ENCODE assay signal across 8 cellular contexts in genomic region chr7:64625114-64626082, GRCh38. TPM values are rescaled to one million over a fixed set of nuclear protein-coding genes. Genes with fewer than 3 reads are reported as not detected.
DNase-seq lines count a peak whose midpoint lies in the region; ATAC-seq and TF ChIP-seq lines count a peak whose summit lies in the region.

No MANE protein-coding gene starts in this region.

- TF ChIP-seq POLR2A in HCT116 (IDR thresholded peaks at IDR 0.05; ENCODE audit: borderline replicate concordance, extremely low read depth, insufficient read depth, insufficient read length), result no peak

- WGBS in liver, result 27% methylated on average over 12 of the region's 12 CpGs

- no peaks in the 10 kb centered on the region for H3K4me1 Mint-ChIP-seq in CD8-positive, alpha-beta T cell (ENCODE audit: low read depth)
- H3K4me1 Mint-ChIP-seq in activated T-helper 2 cell treated with anti-CD3 and anti-CD28 coated beads, Interferon-gamma antibody, Interleukin-2, Interleukin-4, amounts not matched to agents 10 μg/mL and 5 μg/mL and 100 μg/mL, durations not matched to agents 14 hours and 24 hours and 36 hours (ENCODE audit: low read depth), result no peaks in the 10 kb centered on the region

- peak; percentile 42 for TF ChIP-seq RAD21 in HCT116 (IDR thresholded peaks at IDR 0.05; ENCODE audit: low read depth)
- peak; percentile 82 to 85 for TF ChIP-seq RAD21 in liver (IDR thresholded peaks at IDR 0.05)

- H3K9me3 ChIP-seq in CD8-positive, alpha-beta T cell (ENCODE audit: low read length), result no peaks in the 10 kb centered on the region
- H3K9me3 ChIP-seq in HCT116 (ENCODE audit: control insufficient read depth in 1 of 2, insufficient read depth in 1 of 2, low read depth in 1 of 2, low read length in 2 of 2) (no peaks in the 10 kb centered on the region), liver (ENCODE audit: control insufficient read depth in 4 of 4, low read length in 3 of 4) (peaks cover 0 to 7% (median under 1%) of the 10 kb centered on the region in 4 donors)

- H3K9ac ChIP-seq in HCT116 (ENCODE audit: low read length) (no peak overlapping the region), liver (ENCODE audit: low read depth in 1 of 2, low read length in 2 of 2) (no peak overlapping the region)

- H3K27me3 ChIP-seq in CD8-positive, alpha-beta T cell (ENCODE audit: insufficient read depth, low read length), result no peaks in the 10 kb centered on the region
- no peaks in the 10 kb centered on the region for H3K27me3 ChIP-seq in HCT116 (ENCODE audit: insufficient read depth, low read length)
- H3K27me3 ChIP-seq in liver (ENCODE audit: control insufficient read depth in 4 of 4, insufficient read depth in 4 of 4, low read length in 3 of 4), result no peaks in the 10 kb centered on the region

- POLR2A ChIA-PET in CD8-positive, alpha-beta T cell (lab: Charles Lee), result no interaction called here
- POLR2A ChIA-PET in HCT116 (lab: Charles Lee), result no interaction called here

- H2AFZ ChIP-seq in HCT116 (ENCODE audit: low read depth, low read length, poor library complexity, severe bottlenecking), result no peak overlapping the region

- H3K4me3 Mint-ChIP-seq in CD8-positive, alpha-beta T cell, result no peak overlapping the region
- no peak overlapping the region for H3K4me3 Mint-ChIP-seq in activated T-helper 2 cell treated with anti-CD3 and anti-CD28 coated beads, Interferon-gamma antibody, Interleukin-2, Interleukin-4, amounts not matched to agents 10 μg/mL and 5 μg/mL and 100 μg/mL, durations not matched to agents 14 hours and 24 hours and 36 hours (ENCODE audit: low read depth)

- peak; percentile 88 for TF ChIP-seq CTCF in CD8-positive, alpha-beta T cell (IDR thresholded peaks at IDR 0.05)
- TF ChIP-seq CTCF in HCT116 (IDR thresholded peaks at IDR 0.05 in 2 of 3, conservative IDR thresholded peaks at IDR 0.05 in 1 of 3; ENCODE audit: borderline replicate concordance in 1 of 3, insufficient read depth in 1 of 3, low read depth in 2 of 3, low read length in 2 of 3) (peak in 2 of 3 experiments; percentile 48 to 79; a peak in 4 of 6 replicates), VCaP (conservative IDR thresholded peaks at IDR 0.05) (peak; percentile 83), liver (IDR thresholded peaks at IDR 0.05; ENCODE audit: low read depth, low read length, missing input control) (peak; percentile 72)

- no peak for ATAC-seq in CD8-positive, alpha-beta T cell
- ATAC-seq in HCT116, result no peak
- ATAC-seq in HG02970 (IDR thresholded peaks at IDR 0.05; ENCODE audit: low FRiP score, unreplicated experiment), result no peak

- H3K9me2 ChIP-seq in HCT116 (ENCODE audit: insufficient read depth), result no peaks in the 10 kb centered on the region

- no peaks in the 10 kb centered on the region for H3K27me3 Mint-ChIP-seq in CD8-positive, alpha-beta T cell (ENCODE audit: low read depth)
- H3K27me3 Mint-ChIP-seq in activated T-helper 2 cell treated with anti-CD3 and anti-CD28 coated beads, Interferon-gamma antibody, Interleukin-2, Interleukin-4, amounts not matched to agents 10 μg/mL and 5 μg/mL and 100 μg/mL, durations not matched to agents 14 hours and 24 hours and 36 hours (ENCODE audit: low read depth), result no peaks in the 10 kb centered on the region

- no peak overlapping the region for H3K4me2 ChIP-seq in HCT116 (ENCODE audit: low read length)

- DNase-seq in CD8-positive, alpha-beta T cell, result peak in 1 of 7 experiments; percentile 7
- DNase-seq in HCT116 (ENCODE audit: low read depth, low spot score) (no peak), UCSD-AML1 (lab: John Stamatoyannopoulos, UW; ENCODE audit: unreplicated experiment) (no peak), NCI-H187 (lab: John Stamatoyannopoulos, UW) (no peak)
- no peak for DNase-seq in activated T-helper 2 cell treated with anti-CD3 and anti-CD28 coated beads, Interferon-gamma antibody, Interleukin-2, Interleukin-4, amounts not matched to agents 10 μg/mL and 5 μg/mL and 100 μg/mL, durations not matched to agents 14 hours and 24 hours and 36 hours (ENCODE audit: low spot score)

- BruUV-seq in HCT116 (replicated peaks; lab: Mats Ljungman, UMichigan), result no TSS peak

- H3K9me3 Mint-ChIP-seq in CD8-positive, alpha-beta T cell, result peaks cover 3% of the 10 kb centered on the region
- H3K9me3 Mint-ChIP-seq in activated T-helper 2 cell treated with anti-CD3 and anti-CD28 coated beads, Interferon-gamma antibody, Interleukin-2, Interleukin-4, amounts not matched to agents 10 μg/mL and 5 μg/mL and 100 μg/mL, durations not matched to agents 14 hours and 24 hours and 36 hours, result peaks cover 15% of the 10 kb centered on the region

- H3K79me2 ChIP-seq in HCT116 (ENCODE audit: insufficient read depth, low read length), result no peaks in the 10 kb centered on the region

- H3K27ac ChIP-seq in CD8-positive, alpha-beta T cell (ENCODE audit: low read depth, low read length), result no peak overlapping the region
- H3K27ac ChIP-seq in HCT116 (ENCODE audit: low read depth, low read length) (no peak overlapping the region), VCaP (no peak overlapping the region), liver (ENCODE audit: low read depth in 1 of 2, low read length in 2 of 2) (no peak overlapping the region)

- no peaks in the 10 kb centered on the region for H4K20me1 ChIP-seq in HCT116 (ENCODE audit: insufficient read depth)

- intact Hi-C loops in CD8-positive, alpha-beta T cell (cut with DNase I, micrococcal nuclease), result no loop called here
- intact Hi-C loops in HCT116 (cut with micrococcal nuclease), result no loop called here
- intact Hi-C loops in activated T-helper 2 cell treated with anti-CD3 and anti-CD28 coated beads, Interferon-gamma antibody, Interleukin-2, Interleukin-4, amounts not matched to agents 10 μg/mL and 5 μg/mL and 100 μg/mL, durations not matched to agents 14 hours and 24 hours and 36 hours (cut with micrococcal nuclease), result loop anchor here (5.0 kb wide), 1 partner anchor 443 kb away; no protein-coding TSS in a partner anchor

- no peak overlapping the region for H3K4me3 ChIP-seq in CD8-positive, alpha-beta T cell (ENCODE audit: low read depth, low read length)
- H3K4me3 ChIP-seq in HCT116 (replicated peaks in 1 of 2; ENCODE audit: low read depth in 1 of 2, low read length in 2 of 2) (no peak overlapping the region), liver (ENCODE audit: low read depth in 1 of 3, low read length in 3 of 3) (no peak overlapping the region)

- H3K4me1 ChIP-seq in CD8-positive, alpha-beta T cell (ENCODE audit: insufficient read depth, low read length), result no peaks in the 10 kb centered on the region
- H3K4me1 ChIP-seq in HCT116 (ENCODE audit: control insufficient read depth in 1 of 2, insufficient read depth in 2 of 2, low read length in 2 of 2) (no peaks in the 10 kb centered on the region), liver (ENCODE audit: control insufficient read depth in 4 of 4, insufficient read depth in 4 of 4, low read length in 3 of 4) (peaks cover 0 to 10% (median 1%) of the 10 kb centered on the region in 4 donors)

- no peaks in the 10 kb centered on the region for H3K36me3 ChIP-seq in CD8-positive, alpha-beta T cell (ENCODE audit: insufficient read depth, low read length)
- H3K36me3 ChIP-seq in HCT116 (ENCODE audit: control insufficient read depth in 1 of 2, insufficient read depth in 2 of 2, low read length in 2 of 2), result no peaks in the 10 kb centered on the region
- H3K36me3 ChIP-seq in liver (ENCODE audit: control insufficient read depth in 4 of 4, insufficient read depth in 3 of 4, low read depth in 1 of 4, low read length in 3 of 4), result no peaks in the 10 kb centered on the region

- RAD21 ChIA-PET in HCT116 (lab: Charles Lee; ENCODE audit: low non-redundant PET in 1 of 2, low total read pairs in 2 of 2, uncharacterized antibody in 2 of 2, unreplicated experiment in 2 of 2), result no interaction called here

- no peaks in the 10 kb centered on the region for H3K36me3 Mint-ChIP-seq in CD8-positive, alpha-beta T cell
- H3K36me3 Mint-ChIP-seq in activated T-helper 2 cell treated with anti-CD3 and anti-CD28 coated beads, Interferon-gamma antibody, Interleukin-2, Interleukin-4, amounts not matched to agents 10 μg/mL and 5 μg/mL and 100 μg/mL, durations not matched to agents 14 hours and 24 hours and 36 hours (ENCODE audit: low read depth), result no peaks in the 10 kb centered on the region

- CTCF ChIA-PET in CD8-positive, alpha-beta T cell (lab: Charles Lee), result interaction anchor here (1.0 to 3.8 kb wide), 4 partner anchors 9 to 443 kb away, joined by 3 to 23 read pairs (median 6); no protein-coding TSS in a partner anchor
- CTCF ChIA-PET in HCT116 (lab: Charles Lee), result interaction anchor here (1.5 kb wide), 1 partner anchor 9 kb away, joined by 4 read pairs; no protein-coding TSS in a partner anchor

- H3K27ac Mint-ChIP-seq in CD8-positive, alpha-beta T cell, result no peak overlapping the region
- no peak overlapping the region for H3K27ac Mint-ChIP-seq in activated T-helper 2 cell treated with anti-CD3 and anti-CD28 coated beads, Interferon-gamma antibody, Interleukin-2, Interleukin-4, amounts not matched to agents 10 μg/mL and 5 μg/mL and 100 μg/mL, durations not matched to agents 14 hours and 24 hours and 36 hours

TF ChIP-seq in HCT116, 20 proteins besides CTCF, POLR2A, EP300 and RAD21 (continues in another document):
- TF ChIP-seq ZFX (IDR thresholded peaks at IDR 0.05) (no peak), EGR1 (IDR thresholded peaks at IDR 0.05; ENCODE audit: low read depth) (no peak), CEBPB (IDR thresholded peaks at IDR 0.05; ENCODE audit: low read depth) (no peak), POLR2AphosphoS5 (IDR thresholded peaks at IDR 0.05; ENCODE audit: low read depth, low read length) (no peak), SRF (IDR thresholded peaks at IDR 0.05; ENCODE audit: low read depth) (no peak), EZH2 (IDR thresholded peaks at IDR 0.05) (no peak)

TF ChIP-seq in liver, 16 proteins besides CTCF, POLR2A, EP300 and RAD21 (continues in another document):
- TF ChIP-seq GABPA (IDR thresholded peaks at IDR 0.05 in 1 of 2, conservative IDR thresholded peaks at IDR 0.05 in 1 of 2), result no peak

RNA-seq across cellular contexts. Expression of gene ZNF107, which starts 40.5 kb away (rescaled TPM):
- total RNA-seq in CD8-positive, alpha-beta T cell, result 10 to 100 TPM; 14.0 to 14.7 TPM
- total RNA-seq in HCT116 (2021; ENCODE audit: unreplicated experiment), result 6.2 TPM
- polyA plus RNA-seq in HCT116 (2012), result 1.3 and 1.7 TPM in 2 replicates
- total RNA-seq in liver, result 1 to 10 TPM; 1.7 to 4.9 TPM
- polyA plus RNA-seq in liver, result 1 to 10 TPM in 1 of 2 donors, under 1 TPM in 1; 0.60 to 1.0 TPM
- total RNA-seq in activated T-helper 2 cell treated with anti-CD3 and anti-CD28 coated beads, Interferon-gamma antibody, Interleukin-2, Interleukin-4, amounts not matched to agents 10 μg/mL and 5 μg/mL and 100 μg/mL, durations not matched to agents 14 hours and 24 hours and 36 hours, result 12.8 and 13.1 TPM in 2 replicates
